Comparison of ENCODE assay signal across 1 cellular context in genomic region chr4:173318648-173319211, GRCh38.
TF ChIP-seq lines count a peak whose summit lies in the region.

No MANE protein-coding gene starts in this region.

TF ChIP-seq in SK-N-SH treated with all-trans-retinoic acid at 6 μM for 48 hours, 23 proteins besides CTCF, POLR2A, EP300 and RAD21 (continued from another document):
- TF ChIP-seq BACH2 (CRISPR knock-in tag; IDR thresholded peaks at IDR 0.05; ENCODE audit: borderline replicate concordance) (no peak), SNAI2 (CRISPR knock-in tag; IDR thresholded peaks at IDR 0.05) (no peak), CSDC2 (CRISPR knock-in tag; IDR thresholded peaks at IDR 0.05) (no peak), ISL1 (CRISPR knock-in tag; IDR thresholded peaks at IDR 0.05) (no peak), ZFP30 (CRISPR knock-in tag; IDR thresholded peaks at IDR 0.05) (no peak)
